ENCODE assay signal across 9 cellular contexts in genomic region chr1:110243581-110243980, GRCh38. TPM values are rescaled to one million over a fixed set of nuclear protein-coding genes. Genes with fewer than 3 reads are reported as not detected.
DNase-seq lines count a peak whose midpoint lies in the region; ATAC-seq, FAIRE-seq and TF ChIP-seq lines count a peak whose summit lies in the region.
"Had no signal": no experiment of that assay in that cellular context is flagged by ENCODE, and none has a peak within 500 bp of the region (broad histone marks: within the 10 kb centered on the region; RNA-seq: fewer than 3 reads in every experiment).

No MANE protein-coding gene starts in this region.

- H3K4me3 ChIP-seq in keratinocyte (ENCODE audit: control insufficient read depth in 2 of 3, extremely low read depth in 1 of 3, insufficient read depth in 2 of 3, low read depth in 1 of 3, low read length in 3 of 3): no peak overlapping the region
- H3K4me3 ChIP-seq in CD8-positive, alpha-beta T cell (ENCODE audit: low read depth, low read length): no peak overlapping the region

- ATAC-seq in GM21529 (IDR thresholded peaks at IDR 0.05; ENCODE audit: unreplicated experiment) (peak; percentile 59), HG02938 (IDR thresholded peaks at IDR 0.05; ENCODE audit: unreplicated experiment) (no peak)
- ATAC-seq in CD8-positive, alpha-beta T cell: no peak

- no peaks in the 10 kb centered on the region for H3K36me3 Mint-ChIP-seq in CD8-positive, alpha-beta T cell

- intact Hi-C loops in CD8-positive, alpha-beta T cell (cut with DNase I, micrococcal nuclease): no loop called here

- no peaks in the 10 kb centered on the region for H3K9me3 Mint-ChIP-seq in CD8-positive, alpha-beta T cell

- peak overlapping the region; percentile 19 for H2AFZ ChIP-seq in keratinocyte (ENCODE audit: control insufficient read depth, low read length)

- CTCF ChIA-PET in CD8-positive, alpha-beta T cell (lab: Charles Lee): no interaction called here

- no peaks in the 10 kb centered on the region for H3K27me3 Mint-ChIP-seq in CD8-positive, alpha-beta T cell (ENCODE audit: low read depth)

- H3K9me1 ChIP-seq in keratinocyte (ENCODE audit: control insufficient read depth, extremely low read depth, insufficient read depth, low read length): no peaks in the 10 kb centered on the region

- H3K27ac Mint-ChIP-seq in CD8-positive, alpha-beta T cell: no peak overlapping the region

- dilution Hi-C loops in keratinocyte (cut with MboI; ENCODE audit: extremely low pct_ligation_motif_present, low sequenced_read_pairs): no loop called here

- peak overlapping the region; percentile 33 for H3K4me2 ChIP-seq in keratinocyte (ENCODE audit: control insufficient read depth, extremely low read depth, insufficient read depth, low read depth, low read length)

- H3K9me3 ChIP-seq in keratinocyte (ENCODE audit: control insufficient read depth, low read depth, low read length): no peaks in the 10 kb centered on the region
- H3K9me3 ChIP-seq in CD8-positive, alpha-beta T cell (ENCODE audit: low read length): no peaks in the 10 kb centered on the region

- H4K20me1 ChIP-seq in keratinocyte (ENCODE audit: control insufficient read depth, extremely low read depth, insufficient read depth, low read length): no peaks in the 10 kb centered on the region

- H3K9ac ChIP-seq in keratinocyte (ENCODE audit: control insufficient read depth, extremely low read depth, insufficient read depth, low read length): peak overlapping the region; percentile 8

- no peak for FAIRE-seq in keratinocyte (lab: Jason Lieb, UNC)
- FAIRE-seq: A204.1 had no signal

- peak; percentile 40 for DNase-seq in DMS 273 (lab: John Stamatoyannopoulos, UW; ENCODE audit: unreplicated experiment)
- no peak for DNase-seq in DMS 273 treated with DMSO at 0.1 percent for 48 hours (lab: John Stamatoyannopoulos, UW)
- DNase-seq in NCI-H2171 (lab: John Stamatoyannopoulos, UW): peak; percentile 35
- no peak for DNase-seq in keratinocyte (ENCODE audit: low read depth, low spot score)
- DNase-seq in NCI-H1436 treated with DMSO at 0.1 percent for 48 hours (lab: John Stamatoyannopoulos, UW): no peak
- DNase-seq in CD8-positive, alpha-beta T cell: no peak

- no peaks in the 10 kb centered on the region for H3K4me1 Mint-ChIP-seq in CD8-positive, alpha-beta T cell (ENCODE audit: low read depth)

- no peak overlapping the region for H3K27ac ChIP-seq in keratinocyte (ENCODE audit: control insufficient read depth, insufficient read depth, low read length)
- no peak overlapping the region for H3K27ac ChIP-seq in CD8-positive, alpha-beta T cell (ENCODE audit: low read depth, low read length)

- no peaks in the 10 kb centered on the region for H3K79me2 ChIP-seq in keratinocyte (ENCODE audit: control insufficient read depth, insufficient read depth, low read length)

- TF ChIP-seq CTCF in keratinocyte (optimal IDR thresholded peaks at IDR 0.05 in 1 of 3, IDR thresholded peaks at IDR 0.05 in 1 of 3, conservative IDR thresholded peaks at IDR 0.05 in 1 of 3; ENCODE audit: extremely low read depth in 1 of 3, insufficient read depth in 2 of 3, low read length in 3 of 3): no peak
- TF ChIP-seq CTCF in CD8-positive, alpha-beta T cell (IDR thresholded peaks at IDR 0.05): no peak

- peaks cover 19% of the 10 kb centered on the region for H3K4me1 ChIP-seq in keratinocyte (ENCODE audit: control insufficient read depth, extremely low read depth, insufficient read depth, low read length)
- H3K4me1 ChIP-seq in CD8-positive, alpha-beta T cell (ENCODE audit: insufficient read depth, low read length): no peaks in the 10 kb centered on the region

- POLR2A ChIA-PET in CD8-positive, alpha-beta T cell (lab: Charles Lee): no interaction called here

- H3K36me3 ChIP-seq in keratinocyte (ENCODE audit: control insufficient read depth in 2 of 2, extremely low read depth in 1 of 2, insufficient read depth in 2 of 2, low read length in 2 of 2): no peaks in the 10 kb centered on the region
- H3K36me3 ChIP-seq in CD8-positive, alpha-beta T cell (ENCODE audit: insufficient read depth, low read length): no peaks in the 10 kb centered on the region

- H3K4me3 Mint-ChIP-seq in CD8-positive, alpha-beta T cell: no peak overlapping the region

- no peaks in the 10 kb centered on the region for H3K27me3 ChIP-seq in keratinocyte (ENCODE audit: control insufficient read depth, extremely low read depth, insufficient read depth, low read length)
- H3K27me3 ChIP-seq in CD8-positive, alpha-beta T cell (ENCODE audit: insufficient read depth, low read length): no peaks in the 10 kb centered on the region

RNA-seq across cellular contexts. Expression of gene KCNC4, which starts 33.5 kb away (rescaled TPM):
- polyA plus RNA-seq in keratinocyte: 1.3 to 2.8 TPM (median 2.2 TPM) in 3 replicates
- 1.2 TPM for polyA plus RNA-seq in keratinocyte (2011; ENCODE audit: low read depth)
- polyA plus RNA-seq in keratinocyte (2011; cell fraction: cytosol; rRNA removed): 1.8 and 2.4 TPM in 2 replicates
- 7.5 and 8.0 TPM in 2 replicates for polyA plus RNA-seq in keratinocyte (2011; cell fraction: nucleus; rRNA removed)
- 1.8 and 4.9 TPM in 2 replicates for polyA plus RNA-seq in keratinocyte (2012; ENCODE audit: low replicate concordance)
- 3.7 to 11.0 TPM (median 4.6 TPM) in 3 replicates for polyA minus RNA-seq in keratinocyte
- polyA minus RNA-seq in keratinocyte (2011; cell fraction: cytosol; rRNA and poly(A)+ RNA removed): 4.4 TPM
- polyA minus RNA-seq in keratinocyte (2011; cell fraction: nucleus; rRNA and poly(A)+ RNA removed): 4.9 and 5.7 TPM in 2 replicates
- total RNA-seq in CD8-positive, alpha-beta T cell: 10 to 100 TPM; 11.4 to 13.1 TPM

Comparison
In these comparisons a context has a peak if more than half of its experiments do, and no peak if none do; other contexts are left out.
1. DNase-seq: peak in DMS 273 (single experiment) and NCI-H2171 (single experiment); none in DMS 273 treated with DMSO at 0.1 percent for 48 hours (single experiment), keratinocyte (single experiment), NCI-H1436 treated with DMSO at 0.1 percent for 48 hours (single experiment) and CD8-positive, alpha-beta T cell (0 of 7).